Comparison of ENCODE assay signal across 8 cellular contexts in genomic region chr1:63575340-63575826, GRCh38. TPM values are rescaled to one million over a fixed set of nuclear protein-coding genes. Genes with fewer than 3 reads are reported as not detected.
DNase-seq lines count a peak whose midpoint lies in the region; ATAC-seq and TF ChIP-seq lines count a peak whose summit lies in the region.

No MANE protein-coding gene starts in this region.

- TF ChIP-seq EP300 in ovary (IDR thresholded peaks at IDR 0.05), result no peak

- ATAC-seq in HG03442 (IDR thresholded peaks at IDR 0.05; ENCODE audit: unreplicated experiment), result no peak

- no peaks in the 10 kb centered on the region for H3K4me1 ChIP-seq in ovary (ENCODE audit: insufficient read depth)

- in situ Hi-C loops in GM13976 (cut with MboI; ENCODE audit: low sequenced_read_pairs, unreplicated experiment), result no loop called here

- H3K27ac ChIP-seq in ovary, result no peak overlapping the region

- POLR2A ChIA-PET in AG04449 (lab: Yijun Ruan, JAX), result no interaction called here

- no peaks in the 10 kb centered on the region for H3K9me3 ChIP-seq in ovary

- H3K27me3 ChIP-seq in ovary, result no peaks in the 10 kb centered on the region

- no peaks in the 10 kb centered on the region for H3K36me3 ChIP-seq in ovary

- WGBS in ovary, 3 donors, result 69 to 81% (median 71%) methylated on average over 4 of the region's 4 CpGs

- TF ChIP-seq POLR2A in ovary (IDR thresholded peaks at IDR 0.05), result no peak

- CTCF ChIA-PET in AG04449 (lab: Yijun Ruan, JAX), result interaction anchor here (0.7 to 11.6 kb wide), 13 partner anchors 10 to 672 kb away, joined by 3 to 134 read pairs (median 5); no protein-coding TSS in a partner anchor

- intact Hi-C loops in ovary (cut with DNase I), result loop anchor here in 1 of 4 donors (10.0 kb wide), 1 partner anchor 669 kb away; no protein-coding TSS in a partner anchor

- H3K4me3 ChIP-seq in AG04449 (ENCODE audit: low read depth, low read length) (no peak overlapping the region), epithelial cell of esophagus (ENCODE audit: low read length) (no peak overlapping the region), ovary (no peak overlapping the region)

- TF ChIP-seq CTCF in AG04449 (IDR thresholded peaks at IDR 0.05; ENCODE audit: insufficient read depth, low read length, missing control alignments) (peak; percentile 8), GM13976 (IDR thresholded peaks at IDR 0.05; ENCODE audit: borderline replicate concordance, control extremely low read depth, extremely low read depth, insufficient read depth, missing control alignments) (peak; percentile 17), epithelial cell of esophagus (IDR thresholded peaks at IDR 0.05; ENCODE audit: insufficient read depth, low read depth, low read length, missing control alignments) (peak; percentile 46), ovary (IDR thresholded peaks at IDR 0.05) (peak; percentile 46 to 59 (median 49))

- DNase-seq in AG04449 (ENCODE audit: low read depth, low spot score) (no peak), GM13976 (ENCODE audit: low spot score) (no peak), NCI-H748 treated with DMSO at 0.1 percent for 48 hours (lab: John Stamatoyannopoulos, UW) (peak; percentile 7), epithelial cell of esophagus (ENCODE audit: low read depth) (peak; percentile 39), ovary (no peak), SIG-M5 (lab: John Stamatoyannopoulos, UW) (no peak), COLO829 (ENCODE audit: low spot score) (no peak)

RNA-seq across cellular contexts. Expression of gene PGM1, which starts 17.8 kb away (rescaled TPM):
- total RNA-seq in ovary, result 10 to 100 TPM; 41.2 to 87.3 (median 50.4) TPM
- 100 to 1,000 TPM in 1 of 2 donors, 10 to 100 TPM in 1; 33.5 to 105 TPM for polyA plus RNA-seq in ovary

RNA-seq across cellular contexts. Expression of gene EFCAB7, which starts 52.1 kb away (rescaled TPM):
- 10 to 100 TPM in 3 of 7 donors, 1 to 10 TPM in 4; 7.2 to 26.3 (median 8.8) TPM for total RNA-seq in ovary
- 1 to 10 TPM; 6.5 to 8.2 TPM for polyA plus RNA-seq in ovary

RNA-seq across cellular contexts. Expression of gene ITGB3BP, which starts 52.4 kb away (rescaled TPM):
- total RNA-seq in ovary, result 10 to 100 TPM; 10.7 to 32.1 (median 22.3) TPM
- polyA plus RNA-seq in ovary, result 10 to 100 TPM; 13.8 to 26.6 TPM

Comparison
In these comparisons a context has a peak if more than half of its experiments do, and no peak if none do; other contexts are left out.
1. DNase-seq: peak in NCI-H748 treated with DMSO at 0.1 percent for 48 hours (single experiment) and epithelial cell of esophagus (single experiment); none in AG04449 (single experiment), GM13976 (single experiment), ovary (0 of 5), SIG-M5 (single experiment) and COLO829 (single experiment).
2. Peak in every context shown above with its lines, with median percentiles within 50 percentile points of each other: CTCF ChIP-seq.